ENCODE assay signal across 8 cellular contexts in genomic region chr2:168912466-168913170, GRCh38. TPM values are rescaled to one million over a fixed set of nuclear protein-coding genes. Genes with fewer than 3 reads are reported as not detected.
DNase-seq lines count a peak whose midpoint lies in the region; ATAC-seq lines count a peak whose summit lies in the region.

No MANE protein-coding gene starts in this region.

- H3K14ac ChIP-seq in neuronal stem cell (ENCODE audit: low read length): no peak overlapping the region

- H3K4me1 ChIP-seq in esophagus (ENCODE audit: control insufficient read depth in 2 of 2, insufficient read depth in 2 of 2, low read length in 1 of 2) (peaks cover 4 to 5% of the 10 kb centered on the region in 2 donors), neuronal stem cell (ENCODE audit: control insufficient read depth in 2 of 2, insufficient read depth in 1 of 2, low read depth in 1 of 2, low read length in 2 of 2) (peaks cover 6 to 9% of the 10 kb centered on the region in 2 donors)

- H2AK5ac ChIP-seq in neuronal stem cell (ENCODE audit: low read depth, low read length): no peak overlapping the region

- no peak overlapping the region for H3K23ac ChIP-seq in neuronal stem cell (ENCODE audit: low read depth, low read length, poor library complexity)

- no peak overlapping the region for H2BK120ac ChIP-seq in neuronal stem cell (ENCODE audit: low read depth, low read length)

- H4K8ac ChIP-seq in neuronal stem cell (ENCODE audit: low read depth, low read length): no peak overlapping the region

- H3K36me3 ChIP-seq in esophagus (ENCODE audit: control insufficient read depth in 2 of 2, insufficient read depth in 2 of 2, low read length in 1 of 2) (no peaks in the 10 kb centered on the region), neuronal stem cell (replicated peaks in 1 of 2; ENCODE audit: control insufficient read depth in 2 of 2, insufficient read depth in 2 of 2, low read length in 2 of 2) (no peaks in the 10 kb centered on the region)

- H3K4me3 ChIP-seq in esophagus (ENCODE audit: low read depth in 1 of 2, low read length in 2 of 2): peak overlapping the region; percentile 10 to 18
- H3K4me3 ChIP-seq in neuronal stem cell (ENCODE audit: low read length in 2 of 2): peak overlapping the region in 1 of 2 donors; percentile 10

- peaks cover 0 to 4% of the 10 kb centered on the region in 2 donors for H3K9me3 ChIP-seq in esophagus (ENCODE audit: control insufficient read depth in 2 of 2, insufficient read depth in 1 of 2, low read depth in 1 of 2, low read length in 1 of 2)
- H3K9me3 ChIP-seq in neuronal stem cell (replicated peaks in 1 of 2; ENCODE audit: control insufficient read depth in 2 of 2, insufficient read depth in 1 of 2, low read depth in 1 of 2, low read length in 2 of 2): peaks cover 6 to 9% of the 10 kb centered on the region in 2 donors

- no peak overlapping the region for H2BK5ac ChIP-seq in neuronal stem cell (ENCODE audit: low read length)

- peak overlapping the region; percentile 47 for H3K4me2 ChIP-seq in neuronal stem cell (ENCODE audit: insufficient read depth, low read length, poor library complexity, severe bottlenecking)

- peak overlapping the region; percentile 82 for H3K18ac ChIP-seq in neuronal stem cell (ENCODE audit: low read length)

- ATAC-seq in HG03159 (IDR thresholded peaks at IDR 0.05; ENCODE audit: unreplicated experiment) (no peak), HG02885 (IDR thresholded peaks at IDR 0.05; ENCODE audit: poor library complexity, unreplicated experiment) (no peak), GM18868 (IDR thresholded peaks at IDR 0.05; ENCODE audit: unreplicated experiment) (no peak), GM18858 (IDR thresholded peaks at IDR 0.05; ENCODE audit: unreplicated experiment) (no peak)

- no peak overlapping the region for H3K4ac ChIP-seq in neuronal stem cell (ENCODE audit: low read length)

- H2AFZ ChIP-seq in neuronal stem cell (ENCODE audit: low read length): peak overlapping the region; percentile 74

- no peaks in the 10 kb centered on the region for H3K27me3 ChIP-seq in esophagus (ENCODE audit: control insufficient read depth in 1 of 2, insufficient read depth in 2 of 2, low read length in 2 of 2)
- H3K27me3 ChIP-seq in neuronal stem cell (ENCODE audit: control insufficient read depth in 3 of 3, insufficient read depth in 3 of 3, low read depth in 1 of 3, low read length in 3 of 3): no peaks in the 10 kb centered on the region

- no peak overlapping the region for H4K91ac ChIP-seq in neuronal stem cell (ENCODE audit: low read depth, low read length, poor library complexity)

- no peak overlapping the region for H2BK15ac ChIP-seq in neuronal stem cell (ENCODE audit: low read length)

- DNase-seq in ELR (ENCODE audit: low read depth): peak; percentile 36
- DNase-seq in NOMO-1 treated with dmso at 0.1 percent for 144 hours (lab: John Stamatoyannopoulos, UW; ENCODE audit: unreplicated experiment): peak; percentile 10
- no peak for DNase-seq in neuronal stem cell (ENCODE audit: low spot score)

- H3K79me1 ChIP-seq in neuronal stem cell (ENCODE audit: low read depth, low read length): no peaks in the 10 kb centered on the region

- no peak overlapping the region for H3K9ac ChIP-seq in neuronal stem cell (ENCODE audit: low read depth, low read length, poor library complexity)

- no peak overlapping the region for H2BK12ac ChIP-seq in neuronal stem cell (ENCODE audit: low read length)

- H3K27ac ChIP-seq in esophagus (ENCODE audit: low read depth in 2 of 2, low read length in 1 of 2) (no peak overlapping the region), neuronal stem cell (replicated peaks; ENCODE audit: low read length) (no peak overlapping the region)

- 18 to 25% methylated on average over 20 of the region's 20 CpGs for WGBS in esophagus, 2 donors
- no CpG with 5 or more reads among the region's 20 CpGs for WGBS in neuronal stem cell (ENCODE audit: extremely low coverage in 2 of 2, insufficient read length in 2 of 2, insufficient replicate concordance in 1 of 2), 2 donors

RNA-seq across cellular contexts. Expression of gene G6PC2, which starts 11.5 kb away (rescaled TPM):
- polyA plus RNA-seq in esophagus: under 1 TPM in 1 of 2 donors, not detected in 1; 0.01 TPM
- not detected for polyA plus RNA-seq in neuronal stem cell (2013, experiment 1 of 2)
- not detected for polyA plus RNA-seq in neuronal stem cell (2013, experiment 2 of 2)

RNA-seq across cellular contexts. Expression of gene SPC25, which starts 22.4 kb away (rescaled TPM):
- 1 to 10 TPM; 4.1 to 6.4 TPM for polyA plus RNA-seq in esophagus
- 51.0 TPM for polyA plus RNA-seq in neuronal stem cell (2013, experiment 1 of 2)
- polyA plus RNA-seq in neuronal stem cell (2013, experiment 2 of 2): 50.9 TPM
